In genomic region chr5:43402524-43403066, GRCh38 we compare ENCODE assay signal across 1 cellular context.
A peak's percentile ranks its signal among the peaks of the same experiment; 100 is the strongest.
TF ChIP-seq lines count a peak whose summit lies in the region.

No MANE protein-coding gene starts in this region.

TF ChIP-seq in HepG2, 621 proteins besides CTCF, POLR2A, EP300 and RAD21 (continued from another document):
- peak; percentile 55; the same call in 1 of the 2 replicates for TF ChIP-seq ZNF556 (CRISPR knock-in tag; IDR thresholded peaks at IDR 0.05; ENCODE audit: borderline replicate concordance)
- peak; percentile 80 for TF ChIP-seq YY1 (IDR thresholded peaks at IDR 0.05; ENCODE audit: insufficient read depth, insufficient replicate concordance, low read depth, low read length)
- peak; percentile 87 for TF ChIP-seq SALL1 (CRISPR knock-in tag; IDR thresholded peaks at IDR 0.05)
- peak; percentile 70; the same call in 1 of the 2 replicates for TF ChIP-seq NRL (CRISPR knock-in tag; IDR thresholded peaks at IDR 0.05; ENCODE audit: borderline replicate concordance)
- peak; percentile 57; the same call in 1 of the 2 replicates for TF ChIP-seq ZNF644 (CRISPR knock-in tag; IDR thresholded peaks at IDR 0.05; ENCODE audit: low read depth)
- TF ChIP-seq ETV5 (CRISPR knock-in tag; IDR thresholded peaks at IDR 0.05; ENCODE audit: borderline replicate concordance) = peak; percentile 56; the same call in 1 of the 2 replicates
- peak; percentile 47; the same call in 1 of the 2 replicates for TF ChIP-seq KDM5B (CRISPR knock-in tag; IDR thresholded peaks at IDR 0.05; ENCODE audit: borderline replicate concordance)
- 0 out of 2 replicates have a peak, but pooled peaks have one; percentile 29 for TF ChIP-seq GFI1 (CRISPR knock-in tag; IDR thresholded peaks at IDR 0.05; ENCODE audit: borderline replicate concordance)
- 0 out of 2 replicates have a peak, but pooled peaks have one; percentile 17 for TF ChIP-seq ERF (CRISPR knock-in tag; IDR thresholded peaks at IDR 0.05)
- TF ChIP-seq DMAP1 (CRISPR knock-in tag; IDR thresholded peaks at IDR 0.05) = peak; percentile 58
- TF ChIP-seq ZNF792 (CRISPR knock-in tag; IDR thresholded peaks at IDR 0.05) = peak; percentile 14; the same call in 1 of the 2 replicates
- 0 out of 2 replicates have a peak, but pooled peaks have one; percentile 15 for TF ChIP-seq HOXA5 (CRISPR knock-in tag; IDR thresholded peaks at IDR 0.05)
TF ChIP-seq in HepG2: peak in this region for 117; not testable (repeated sequence) for 504.
